17 cellular contexts compared by ENCODE assay signal in genomic region chr6:164151762-164152161, GRCh38.
DNase-seq lines count a peak whose midpoint lies in the region; ATAC-seq and TF ChIP-seq lines count a peak whose summit lies in the region.
"Had no signal": no experiment of that assay in that cellular context is flagged by ENCODE, and none has a peak within 500 bp of the region (broad histone marks: within the 10 kb centered on the region; RNA-seq: fewer than 3 reads in every experiment).

No MANE protein-coding gene starts in this region.

- H3K27me3 ChIP-seq in GM23338 (ENCODE audit: insufficient read depth) (no peaks in the 10 kb centered on the region), HUES64 (ENCODE audit: insufficient read depth, low read length) (no peaks in the 10 kb centered on the region), neural progenitor cell (no peaks in the 10 kb centered on the region), ascending aorta (no peaks in the 10 kb centered on the region)
- H3K27me3 ChIP-seq: SJCRH30 had no signal

- H3K27ac Mint-ChIP-seq in GM23338 (no peak overlapping the region), brain (peak overlapping the region; percentile 90 to 99 (median 97)), neural progenitor cell (peak overlapping the region; percentile 100)
- H3K27ac Mint-ChIP-seq: B cell; CD4-positive, alpha-beta memory T cell had no signal

- no peaks in the 10 kb centered on the region for H3F3A ChIP-seq in GM23338 (replicated peaks; ENCODE audit: low read depth)
- peaks cover 37% of the 10 kb centered on the region for H3F3A ChIP-seq in neural progenitor cell (ENCODE audit: low read depth)

- no peak for DNase-seq in GM23338 (ENCODE audit: low spot score)
- DNase-seq in neural progenitor cell (ENCODE audit: low spot score): peak; percentile 55
- DNase-seq in ascending aorta (ENCODE audit: low spot score in 2 of 2): no peak
- no peak for DNase-seq in HK-2 (ENCODE audit: unreplicated experiment)
- DNase-seq in kidney tubule cell (ENCODE audit: low spot score): no peak
- no peak for DNase-seq in NCI-H2171 (lab: John Stamatoyannopoulos, UW)
- DNase-seq: CD4-positive, alpha-beta memory T cell; DMS79 treated with DMSO at 0.1 percent for 48 hours; GM23248; NCI-H1048; NCI-H1436 treated with DMSO at 0.1 percent for 48 hours; PC-9 had no signal

- ATAC-seq in GM23338: no peak

- no peak overlapping the region for H3K9ac ChIP-seq in HUES64 (ENCODE audit: low read depth, low read length)
- H3K9ac ChIP-seq in neural progenitor cell: no peak overlapping the region
- H3K9ac ChIP-seq: GM23248, KMS-11 had no signal

- H3K9me3 ChIP-seq in HUES64 (ENCODE audit: insufficient read depth, low read depth, low read length): no peaks in the 10 kb centered on the region
- peaks cover 6% of the 10 kb centered on the region for H3K9me3 ChIP-seq in neural progenitor cell (ENCODE audit: low read depth)
- H3K9me3 ChIP-seq in ascending aorta: no peaks in the 10 kb centered on the region
- H3K9me3 ChIP-seq: SJCRH30 had no signal

- H3K4me3 ChIP-seq in GM23338 (no peak overlapping the region), HUES64 (ENCODE audit: low read length) (no peak overlapping the region), neural progenitor cell (peak overlapping the region; percentile 35), ascending aorta (no peak overlapping the region)
- H3K4me3 ChIP-seq: GM23248, PC-9, SJCRH30 had no signal

- intact Hi-C loops in ascending aorta (cut with DNase I): no loop called here

- H3K27me3 Mint-ChIP-seq in GM23338 (ENCODE audit: insufficient read depth, low read depth, poor library complexity): peaks cover 4% of the 10 kb centered on the region
- no peaks in the 10 kb centered on the region for H3K27me3 Mint-ChIP-seq in brain
- H3K27me3 Mint-ChIP-seq in neural progenitor cell (ENCODE audit: insufficient read depth, low read depth): peaks cover 3% of the 10 kb centered on the region
- H3K27me3 Mint-ChIP-seq: B cell had no signal

- H3K36me3 ChIP-seq in GM23338 (ENCODE audit: insufficient read depth) (no peaks in the 10 kb centered on the region), HUES64 (ENCODE audit: insufficient read depth, low read length) (no peaks in the 10 kb centered on the region), neural progenitor cell (no peaks in the 10 kb centered on the region), ascending aorta (no peaks in the 10 kb centered on the region)
- H3K36me3 ChIP-seq: SJCRH30 had no signal

- H2AFZ ChIP-seq in GM23338: peak overlapping the region; percentile 87; the same call in 1 of the 2 replicates
- no peak overlapping the region for H2AFZ ChIP-seq in neural progenitor cell (replicated peaks)
- H2AFZ ChIP-seq: GM23248, PC-9 had no signal

- 93% methylated on average over 10 of the region's 10 CpGs for WGBS in HUES64

- H3K4me1 Mint-ChIP-seq in GM23338 (peaks cover 2% of the 10 kb centered on the region; the same call in 1 of the 3 replicates), brain (peaks cover 59% of the 10 kb centered on the region), neural progenitor cell (peaks cover 29% of the 10 kb centered on the region)
- H3K4me1 Mint-ChIP-seq: B cell; CD4-positive, alpha-beta memory T cell had no signal

- H3K9me2 ChIP-seq in GM23338 (ENCODE audit: insufficient read depth): 0 out of 2 replicates have a peak, but pooled peaks cover 5% of the 10 kb centered on the region

- H3K79me2 ChIP-seq in GM23338 (replicated peaks; ENCODE audit: insufficient read depth) (no peaks in the 10 kb centered on the region), neural progenitor cell (ENCODE audit: low read depth) (no peaks in the 10 kb centered on the region)

- no peaks in the 10 kb centered on the region for H4K20me1 ChIP-seq in GM23338 (replicated peaks; ENCODE audit: insufficient read depth)
- H4K20me1 ChIP-seq in neural progenitor cell (ENCODE audit: low read depth): peaks cover 4% of the 10 kb centered on the region

- H3K9me3 Mint-ChIP-seq in GM23338 (peaks cover 11% of the 10 kb centered on the region; the same call in 2 of the 3 replicates), brain (peaks cover 7 to 30% (median 14%) of the 10 kb centered on the region in 5 experiments), neural progenitor cell (peaks cover 35% of the 10 kb centered on the region)

- TF ChIP-seq CTCF in GM23338 (conservative IDR thresholded peaks at IDR 0.05; ENCODE audit: low read depth in 2 of 2): no peak
- no peak for TF ChIP-seq CTCF in brain (conservative IDR thresholded peaks at IDR 0.05)
- no peak for TF ChIP-seq CTCF in neural progenitor cell (IDR thresholded peaks at IDR 0.05)
- no peak for TF ChIP-seq CTCF in ascending aorta (IDR thresholded peaks at IDR 0.05)

- no peak overlapping the region for H3K27ac ChIP-seq in GM23338 (ENCODE audit: low read depth)
- H3K27ac ChIP-seq in HUES64 (ENCODE audit: low read depth, low read length): peak overlapping the region; percentile 27; the same call in 1 of the 2 replicates
- peak overlapping the region; percentile 94 for H3K27ac ChIP-seq in neural progenitor cell
- no peak overlapping the region for H3K27ac ChIP-seq in ascending aorta
- H3K27ac ChIP-seq: GM23248, KMS-11, PC-9, SJCRH30 had no signal

- H3K4me2 ChIP-seq in GM23338 (no peak overlapping the region), neural progenitor cell (peak overlapping the region; percentile 80)
- H3K4me2 ChIP-seq: KMS-11, PC-9 had no signal

- H3K36me3 Mint-ChIP-seq in GM23338 (ENCODE audit: low read depth): peaks cover 4% of the 10 kb centered on the region; the same call in 1 of the 3 replicates
- peaks cover 11% of the 10 kb centered on the region for H3K36me3 Mint-ChIP-seq in brain
- H3K36me3 Mint-ChIP-seq in neural progenitor cell: peaks cover 4% of the 10 kb centered on the region
- H3K36me3 Mint-ChIP-seq: CD4-positive, alpha-beta memory T cell had no signal

- no peak overlapping the region for H3K4me3 Mint-ChIP-seq in GM23338
- H3K4me3 Mint-ChIP-seq in brain: peak overlapping the region in 4 of 5 experiments; percentile 78 to 84 (median 80)
- H3K4me3 Mint-ChIP-seq in neural progenitor cell: no peak overlapping the region
- H3K4me3 Mint-ChIP-seq: B cell; CD4-positive, alpha-beta memory T cell had no signal

- H3K4me1 ChIP-seq in GM23338 (ENCODE audit: insufficient read depth): peaks cover 8% of the 10 kb centered on the region; the same call in 1 of the 2 replicates
- H3K4me1 ChIP-seq in HUES64 (ENCODE audit: insufficient read depth, low read length): peaks cover 8% of the 10 kb centered on the region; the same call in 1 of the 2 replicates
- H3K4me1 ChIP-seq in neural progenitor cell: peaks cover 39% of the 10 kb centered on the region
- no peaks in the 10 kb centered on the region for H3K4me1 ChIP-seq in ascending aorta

TF ChIP-seq in GM23338, 12 proteins besides CTCF, POLR2A, EP300 and RAD21 (continues in another document):
- TF ChIP-seq REST (IDR thresholded peaks at IDR 0.05; ENCODE audit: unreplicated experiment): no peak
- no peak for TF ChIP-seq STAT1 (IDR thresholded peaks at IDR 0.05; ENCODE audit: unreplicated experiment)
- no peak for TF ChIP-seq NANOG (IDR thresholded peaks at IDR 0.05; ENCODE audit: borderline replicate concordance)
- no peak for TF ChIP-seq POLR2AphosphoS5 (IDR thresholded peaks at IDR 0.05; ENCODE audit: low read depth)
- TF ChIP-seq ETS1 (IDR thresholded peaks at IDR 0.05): no peak
- no peak for TF ChIP-seq JUNB (IDR thresholded peaks at IDR 0.05; ENCODE audit: unreplicated experiment)

Comparison
In these comparisons a context has a peak if more than half of its experiments do, and no peak if none do; other contexts are left out.
1. H3K27ac ChIP-seq: peak in HUES64 (single experiment) and neural progenitor cell (single experiment); none in GM23338 (single experiment) and ascending aorta (0 of 2).
2. H3K4me3 Mint-ChIP-seq: peak in brain (4 of 5); none in GM23338 (single experiment) and neural progenitor cell (single experiment).